In the genomic region with DNA sequence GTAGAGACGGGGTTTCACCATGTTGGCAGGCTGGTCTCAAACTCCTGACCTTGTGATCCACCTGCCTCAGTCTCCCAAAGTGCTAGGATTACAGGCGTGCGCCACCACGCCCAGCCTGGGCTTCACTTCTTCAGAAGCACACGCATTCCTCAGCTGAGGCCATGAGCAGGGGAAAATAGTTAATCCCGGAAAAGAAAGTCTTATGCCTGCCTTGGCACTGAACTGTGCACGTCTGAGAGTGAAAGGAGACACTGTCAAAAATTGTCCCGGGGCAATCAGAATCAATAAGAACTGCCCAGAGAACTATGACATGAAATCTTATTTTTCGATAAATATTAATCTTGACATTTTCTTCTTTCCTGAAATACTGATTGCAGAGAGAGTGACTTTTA, we compare ENCODE assay signal across 17 cellular contexts. TPM values are rescaled to one million over a fixed set of nuclear protein-coding genes. Genes with fewer than 3 reads are reported as not detected.
DNase-seq lines count a peak whose midpoint lies in the region; ATAC-seq, FAIRE-seq and TF ChIP-seq lines count a peak whose summit lies in the region.
"Had no signal": no experiment of that assay in that cellular context is flagged by ENCODE, and none has a peak within 500 bp of the region (broad histone marks: within the 10 kb centered on the region; RNA-seq: fewer than 3 reads in every experiment).

No MANE protein-coding gene starts in this region.

- TF ChIP-seq RAD21 in GM12878 (IDR thresholded peaks at IDR 0.05; ENCODE audit: insufficient read depth, low read depth, low read length): no peak

- POLR2A ChIA-PET in GM12878 (lab: Charles Lee): interaction anchor here (1.7 to 3.0 kb wide), 2 partner anchors 11 to 19 kb away, joined by 7 to 10 read pairs; no protein-coding TSS in a partner anchor

- in situ Hi-C loops in GM12878 (cut with MboI): no loop called here

- no peaks in the 10 kb centered on the region for H4K20me1 ChIP-seq in GM12878 (ENCODE audit: control insufficient read depth, insufficient read depth)

- SMC1A ChIA-PET in GM12878 (lab: Charles Lee; ENCODE audit: uncharacterized antibody, unreplicated experiment): interaction anchor here (0.6 to 5.0 kb wide), 6 partner anchors 7 to 40 kb away, joined by 3 to 15 read pairs (median 7); no protein-coding TSS in a partner anchor

- H3K27ac Mint-ChIP-seq in IgD-negative memory B cell (peak overlapping the region in 2 of 3 donors; percentile 31 to 80), naive B cell (peak overlapping the region in 5 of 6 donors; percentile 7 to 98 (median 82))
- no peak overlapping the region for H3K27ac Mint-ChIP-seq in activated T-helper 17 cell treated with anti-CD3 and anti-CD28 coated beads, Interleukin-2, amount 50 U/mL, for 72 hours
- H3K27ac Mint-ChIP-seq: GM23338 had no signal

- H3K4me2 ChIP-seq in GM12878 (ENCODE audit: control insufficient read depth, insufficient read depth): peak overlapping the region; percentile 46
- H3K4me2 ChIP-seq: A549, GM23338 had no signal

- H3K4me1 Mint-ChIP-seq in IgD-negative memory B cell (peaks cover 28 to 51% (median 41%) of the 10 kb centered on the region in 3 donors), naive B cell (peaks cover 67 to 70% (median 68%) of the 10 kb centered on the region in 3 donors)
- H3K4me1 Mint-ChIP-seq in activated T-helper 17 cell treated with anti-CD3 and anti-CD28 coated beads, Interleukin-2, amount 50 U/mL, for 72 hours: peaks cover 24% of the 10 kb centered on the region

- ATAC-seq in GM12878: no peak
- no peak for ATAC-seq in naive B cell (ENCODE audit: low read depth in 2 of 2)
- no peak for ATAC-seq in activated T-helper 17 cell treated with anti-CD3 and anti-CD28 coated beads, Interleukin-2, amount 50 U/mL, for 72 hours (replicated peaks)
- no peak for ATAC-seq in GM19324 (IDR thresholded peaks at IDR 0.05; ENCODE audit: low FRiP score, unreplicated experiment)
- ATAC-seq: A549, GM23338 had no signal

- no peaks in the 10 kb centered on the region for H3K9me3 Mint-ChIP-seq in IgD-negative memory B cell
- H3K9me3 Mint-ChIP-seq in naive B cell: no peaks in the 10 kb centered on the region
- no peaks in the 10 kb centered on the region for H3K9me3 Mint-ChIP-seq in activated T-helper 17 cell treated with anti-CD3 and anti-CD28 coated beads, Interleukin-2, amount 50 U/mL, for 72 hours
- H3K9me3 Mint-ChIP-seq: CD4-positive, alpha-beta memory T cell; GM23338 had no signal

- no peak for TF ChIP-seq CTCF in GM12878 (IDR thresholded peaks at IDR 0.05 in 2 of 3, conservative IDR thresholded peaks at IDR 0.05 in 1 of 3; ENCODE audit: control insufficient read depth in 2 of 3, extremely low read depth in 1 of 3, insufficient read depth in 1 of 3, low read depth in 3 of 3, low read length in 3 of 3)

- peaks cover 29% of the 10 kb centered on the region for H3K79me2 ChIP-seq in GM12878 (ENCODE audit: control insufficient read depth, insufficient read depth, low read length)

- RAD21 ChIA-PET in GM12878 (lab: Charles Lee; ENCODE audit: unreplicated experiment): no interaction called here

- H3K9ac ChIP-seq in GM12878 (ENCODE audit: control insufficient read depth, insufficient read depth, low read length): no peak overlapping the region

- TF ChIP-seq POLR2A in GM12878 (IDR thresholded peaks at IDR 0.05; ENCODE audit: low read depth, low read length): no peak

- H3K36me3 Mint-ChIP-seq in IgD-negative memory B cell (peaks cover 8% of the 10 kb centered on the region), naive B cell (peaks cover 14 to 40% of the 10 kb centered on the region in 2 donors)
- H3K36me3 Mint-ChIP-seq in activated T-helper 17 cell treated with anti-CD3 and anti-CD28 coated beads, Interleukin-2, amount 50 U/mL, for 72 hours (ENCODE audit: low read depth): peaks cover 55% of the 10 kb centered on the region

- no TSS peak for BruUV-seq in GM12878 (replicated peaks; lab: Mats Ljungman, UMichigan)

- intact Hi-C loops in GM12878 (cut with micrococcal nuclease; ENCODE audit: unreplicated experiment): no loop called here

- no peaks in the 10 kb centered on the region for H3K27me3 Mint-ChIP-seq in IgD-negative memory B cell
- no peaks in the 10 kb centered on the region for H3K27me3 Mint-ChIP-seq in naive B cell
- no peaks in the 10 kb centered on the region for H3K27me3 Mint-ChIP-seq in activated T-helper 17 cell treated with anti-CD3 and anti-CD28 coated beads, Interleukin-2, amount 50 U/mL, for 72 hours
- H3K27me3 Mint-ChIP-seq: CD4-positive, alpha-beta memory T cell had no signal

- peaks cover 31% of the 10 kb centered on the region for H3K4me1 ChIP-seq in GM12878 (ENCODE audit: control insufficient read depth, insufficient read depth, low read length)

- DNase-seq in GM12878 (ENCODE audit: low read depth, low spot score): no peak
- no peak for DNase-seq in naive B cell
- no peak for DNase-seq in CD1c-positive myeloid dendritic cell (ENCODE audit: extremely low spot score)
- DNase-seq: CD4-positive, alpha-beta memory T cell; COR-L47; DMS153; DND-41; GDM1; H7; IMR-90; KG1 had no signal

- no peak overlapping the region for H2AFZ ChIP-seq in GM12878 (ENCODE audit: control insufficient read depth, low read depth, low read length)
- H2AFZ ChIP-seq: GM23338 had no signal

- TF ChIP-seq EP300 in GM12878 (IDR thresholded peaks at IDR 0.05; ENCODE audit: borderline replicate concordance in 1 of 2, control insufficient read depth in 1 of 2, low read depth in 2 of 2, low read length in 2 of 2): no peak

- no peaks in the 10 kb centered on the region for H3K9me3 ChIP-seq in GM12878 (replicated peaks; ENCODE audit: control insufficient read depth, insufficient read depth, low read length)
- H3K9me3 ChIP-seq: A549 had no signal

- H3K4me3 Mint-ChIP-seq in IgD-negative memory B cell: peak overlapping the region; percentile 30 to 84 (median 81)
- H3K4me3 Mint-ChIP-seq in naive B cell: peak overlapping the region; percentile 42 to 99 (median 85)
- no peak overlapping the region for H3K4me3 Mint-ChIP-seq in activated T-helper 17 cell treated with anti-CD3 and anti-CD28 coated beads, Interleukin-2, amount 50 U/mL, for 72 hours
- H3K4me3 Mint-ChIP-seq: GM23338 had no signal

- peak overlapping the region; percentile 31; the same call in 1 of the 2 replicates for H3K4me3 ChIP-seq in GM12878
- H3K4me3 ChIP-seq: A549, GM23338 had no signal

- no peaks in the 10 kb centered on the region for H3K27me3 ChIP-seq in GM12878 (replicated peaks in 1 of 2; ENCODE audit: control insufficient read depth in 2 of 2, insufficient read depth in 2 of 2, low read length in 1 of 2)

- CTCF ChIA-PET in GM12878 (lab: Yijun Ruan, JAX): no interaction called here

- no peak for FAIRE-seq in GM12878 (lab: Jason Lieb, UNC)
- FAIRE-seq: A549, D721Med had no signal

- peaks cover 3 to 13% of the 10 kb centered on the region in 2 experiments for H3K36me3 ChIP-seq in GM12878 (ENCODE audit: control insufficient read depth in 2 of 2, insufficient read depth in 2 of 2, low read length in 1 of 2)

- 96% methylated on average over 9 of the region's 9 CpGs for WGBS in GM12878 (ENCODE audit: insufficient coverage, insufficient replicate concordance, low lambda C conversion rate, missing lambda C conversion rate)

- no peak overlapping the region for H3K27ac ChIP-seq in GM12878 (ENCODE audit: control insufficient read depth, insufficient read depth)
- H3K27ac ChIP-seq: A549 had no signal

RNA-seq across cellular contexts. Expression of a gene that starts 2.8 kb away (rescaled TPM):
- 33.8 TPM for polyA plus RNA-seq in IgD-negative memory B cell
- total RNA-seq in GM12878 (2013; cell fraction: nucleolus; rRNA removed): 227 and 232 TPM in 2 replicates
- total RNA-seq in GM12878 (2014; rRNA removed): 24.7 and 28.3 TPM in 2 replicates
- total RNA-seq in GM12878 (2014; rRNA removed; fragmentation: Illumina TruSeq; extraction: Trizol): 26.3 and 27.5 TPM in 2 replicates
- total RNA-seq in GM12878 (2021): 28.5 and 32.7 TPM in 2 replicates
- 17.7 TPM for polyA plus RNA-seq in GM12878 (2011; ENCODE audit: low read depth)
- polyA plus RNA-seq in GM12878 (2011; rRNA removed): 70.8 and 76.4 TPM in 2 replicates
- polyA plus RNA-seq in GM12878 (2011; cell fraction: cytosol; rRNA removed): 54.8 and 60.3 TPM in 2 replicates
- 226 and 267 TPM in 2 replicates for polyA plus RNA-seq in GM12878 (2011; cell fraction: nucleus; rRNA removed)
- 20.4 and 30.9 TPM in 2 replicates for polyA plus RNA-seq in GM12878 (2012)
- polyA plus RNA-seq in GM12878 (2014; fragmentation: Illumina TruSeq; extraction: Trizol): 29.8 and 31.7 TPM in 2 replicates
- polyA plus RNA-seq in GM12878 (2014; fragmentation: Nextera tagmentation; extraction: Ambion mirVana): 10 to 100 TPM; 14.7 to 30.9 TPM
- polyA plus RNA-seq in GM12878 (2014; rRNA removed): 25.9 and 29.4 TPM in 2 replicates
- 10 to 100 TPM; 16.3 to 16.7 TPM for polyA plus RNA-seq in GM12878 (2016; fragmentation: Nextera tagmentation; extraction: Ambion mirVana)
- polyA minus RNA-seq in GM12878 (2011; rRNA and poly(A)+ RNA removed): 117 TPM in 2 replicates
- polyA minus RNA-seq in GM12878 (2011; cell fraction: cytosol; rRNA and poly(A)+ RNA removed): 14.4 and 20.5 TPM in 2 replicates
- 83.3 and 115 TPM in 2 replicates for polyA minus RNA-seq in GM12878 (2011; cell fraction: nucleus; rRNA and poly(A)+ RNA removed)
- 10 to 100 TPM; 37.9 to 63.8 (median 45.1) TPM for polyA plus RNA-seq in naive B cell (ENCODE audit: low read depth in 6 of 6)
- total RNA-seq in activated T-helper 17 cell treated with anti-CD3 and anti-CD28 coated beads, Interleukin-2, amount 50 U/mL, for 72 hours: 10 to 100 TPM; 20.7 to 46.3 TPM

RNA-seq across cellular contexts. Expression of a gene that starts 16.3 kb away (rescaled TPM):
- polyA plus RNA-seq in IgD-negative memory B cell (38.6 TPM), GM12878 (2011; rRNA removed) (60.1 and 64.3 TPM in 2 replicates), GM12878 (2014; fragmentation: Illumina TruSeq; extraction: Trizol) (22.8 and 26.7 TPM in 2 replicates), GM12878 (2014; fragmentation: Nextera tagmentation; extraction: Ambion mirVana) (1 to 10 TPM; 5.6 TPM), GM12878 (2014; rRNA removed) (18.0 and 22.4 TPM in 2 replicates), GM12878 (2016; fragmentation: Nextera tagmentation; extraction: Ambion mirVana) (10 to 100 TPM in 1 of 2 experiments, 1 to 10 TPM in 1; 9.8 to 10.5 TPM), naive B cell (ENCODE audit: low read depth in 6 of 6) (10 to 100 TPM; 14.0 to 30.0 (median 19.2) TPM)
- total RNA-seq in GM12878 (2013; cell fraction: nucleolus; rRNA removed): 206 and 211 TPM in 2 replicates
- total RNA-seq in GM12878 (2014; rRNA removed) (16.4 and 21.0 TPM in 2 replicates), GM12878 (2014; rRNA removed; fragmentation: Illumina TruSeq; extraction: Trizol) (15.7 and 19.1 TPM in 2 replicates), GM12878 (2021) (17.6 and 19.5 TPM in 2 replicates)
- 32.0 TPM for polyA plus RNA-seq in GM12878 (2011; ENCODE audit: low read depth)
- 33.3 and 43.0 TPM in 2 replicates for polyA plus RNA-seq in GM12878 (2011; cell fraction: cytosol; rRNA removed)
- polyA plus RNA-seq in GM12878 (2011; cell fraction: nucleus; rRNA removed): 116 and 165 TPM in 2 replicates
- 33.4 and 39.6 TPM in 2 replicates for polyA plus RNA-seq in GM12878 (2012)
- polyA minus RNA-seq in GM12878 (2011; rRNA and poly(A)+ RNA removed): 61.2 and 67.0 TPM in 2 replicates
- polyA minus RNA-seq in GM12878 (2011; cell fraction: cytosol; rRNA and poly(A)+ RNA removed): 4.8 and 9.1 TPM in 2 replicates
- polyA minus RNA-seq in GM12878 (2011; cell fraction: nucleus; rRNA and poly(A)+ RNA removed): 26.5 and 28.0 TPM in 2 replicates
- 10 to 100 TPM; 35.1 to 70.0 TPM for total RNA-seq in activated T-helper 17 cell treated with anti-CD3 and anti-CD28 coated beads, Interleukin-2, amount 50 U/mL, for 72 hours

RNA-seq across cellular contexts. Expression of a gene that starts 20.7 kb away (rescaled TPM):
- polyA plus RNA-seq in IgD-negative memory B cell: 91.7 TPM
- 134 and 147 TPM in 2 replicates for total RNA-seq in GM12878 (2013; cell fraction: nucleolus; rRNA removed)
- 17.2 and 17.3 TPM in 2 replicates for total RNA-seq in GM12878 (2014; rRNA removed)
- total RNA-seq in GM12878 (2014; rRNA removed; fragmentation: Illumina TruSeq; extraction: Trizol): 19.5 and 20.9 TPM in 2 replicates
- total RNA-seq in GM12878 (2021): 26.1 and 27.8 TPM in 2 replicates
- 22.1 TPM for polyA plus RNA-seq in GM12878 (2011; ENCODE audit: low read depth)
- 74.7 and 80.5 TPM in 2 replicates for polyA plus RNA-seq in GM12878 (2011; rRNA removed)
- polyA plus RNA-seq in GM12878 (2011; cell fraction: cytosol; rRNA removed): 40.4 and 44.5 TPM in 2 replicates
- 82.7 and 117 TPM in 2 replicates for polyA plus RNA-seq in GM12878 (2011; cell fraction: nucleus; rRNA removed)
- 26.4 and 31.9 TPM in 2 replicates for polyA plus RNA-seq in GM12878 (2012)
- polyA plus RNA-seq in GM12878 (2014; fragmentation: Illumina TruSeq; extraction: Trizol): 25.1 and 25.2 TPM in 2 replicates
- 10 to 100 TPM; 15.9 to 22.2 TPM for polyA plus RNA-seq in GM12878 (2014; fragmentation: Nextera tagmentation; extraction: Ambion mirVana)
- 19.5 and 19.6 TPM in 2 replicates for polyA plus RNA-seq in GM12878 (2014; rRNA removed)
- polyA plus RNA-seq in GM12878 (2016; fragmentation: Nextera tagmentation; extraction: Ambion mirVana): 10 to 100 TPM; 13.6 to 14.7 TPM
- polyA minus RNA-seq in GM12878 (2011; rRNA and poly(A)+ RNA removed): 59.7 and 127 TPM in 2 replicates
- 9.1 and 15.6 TPM in 2 replicates for polyA minus RNA-seq in GM12878 (2011; cell fraction: cytosol; rRNA and poly(A)+ RNA removed)
- polyA minus RNA-seq in GM12878 (2011; cell fraction: nucleus; rRNA and poly(A)+ RNA removed): 41.1 and 44.0 TPM in 2 replicates
- polyA plus RNA-seq in naive B cell (ENCODE audit: low read depth in 6 of 6): 100 to 1,000 TPM in 1 of 6 donors, 10 to 100 TPM in 5; 26.7 to 112 (median 51.7) TPM
- total RNA-seq in activated T-helper 17 cell treated with anti-CD3 and anti-CD28 coated beads, Interleukin-2, amount 50 U/mL, for 72 hours: 100 to 1,000 TPM in 1 of 2 donors, 10 to 100 TPM in 1; 70.5 to 134 TPM

RNA-seq across cellular contexts. Expression of a gene that starts 54.6 kb away (rescaled TPM):
- polyA plus RNA-seq in IgD-negative memory B cell (36.3 TPM), GM12878 (2011; rRNA removed) (42.1 and 49.7 TPM in 2 replicates), GM12878 (2014; fragmentation: Illumina TruSeq; extraction: Trizol) (20.8 and 27.3 TPM in 2 replicates), GM12878 (2014; fragmentation: Nextera tagmentation; extraction: Ambion mirVana) (1 to 10 TPM; 5.8 to 8.4 TPM), GM12878 (2014; rRNA removed) (15.7 and 16.3 TPM in 2 replicates), GM12878 (2016; fragmentation: Nextera tagmentation; extraction: Ambion mirVana) (10 to 100 TPM in 1 of 2 experiments, 1 to 10 TPM in 1; 8.9 to 11.3 TPM), naive B cell (ENCODE audit: low read depth in 6 of 6) (10 to 100 TPM; 20.3 to 39.2 (median 27.3) TPM)
- total RNA-seq in GM12878 (2013; cell fraction: nucleolus; rRNA removed): 137 and 149 TPM in 2 replicates
- total RNA-seq in GM12878 (2014; rRNA removed) (14.2 and 15.1 TPM in 2 replicates), GM12878 (2014; rRNA removed; fragmentation: Illumina TruSeq; extraction: Trizol) (12.7 and 13.5 TPM in 2 replicates), GM12878 (2021) (15.2 and 15.7 TPM in 2 replicates)
- 21.5 TPM for polyA plus RNA-seq in GM12878 (2011; ENCODE audit: low read depth)
- polyA plus RNA-seq in GM12878 (2011; cell fraction: cytosol; rRNA removed): 21.8 and 27.6 TPM in 2 replicates
- polyA plus RNA-seq in GM12878 (2011; cell fraction: nucleus; rRNA removed): 99.9 and 135 TPM in 2 replicates
- 21.3 and 28.2 TPM in 2 replicates for polyA plus RNA-seq in GM12878 (2012)
- polyA minus RNA-seq in GM12878 (2011; rRNA and poly(A)+ RNA removed): 59.2 and 67.2 TPM in 2 replicates
- 9.0 and 11.8 TPM in 2 replicates for polyA minus RNA-seq in GM12878 (2011; cell fraction: cytosol; rRNA and poly(A)+ RNA removed)
- polyA minus RNA-seq in GM12878 (2011; cell fraction: nucleus; rRNA and poly(A)+ RNA removed): 42.1 and 50.7 TPM in 2 replicates
- total RNA-seq in activated T-helper 17 cell treated with anti-CD3 and anti-CD28 coated beads, Interleukin-2, amount 50 U/mL, for 72 hours: 10 to 100 TPM; 31.1 to 77.1 TPM
